ENCODE assay signal across 12 cellular contexts in genomic region chr1:21340230-21340564, GRCh38. TPM values are rescaled to one million over a fixed set of nuclear protein-coding genes. Genes with fewer than 3 reads are reported as not detected.
DNase-seq lines count a peak whose midpoint lies in the region; ATAC-seq and TF ChIP-seq lines count a peak whose summit lies in the region.
"Had no signal": no experiment of that assay in that cellular context is flagged by ENCODE, and none has a peak within 500 bp of the region (broad histone marks: within the 10 kb centered on the region; RNA-seq: fewer than 3 reads in every experiment).

No MANE protein-coding gene starts in this region.

- H3K4me3 ChIP-seq in coronary artery = peak overlapping the region; percentile 18
- no peak overlapping the region for H3K4me3 ChIP-seq in prostate gland

- no peaks in the 10 kb centered on the region for H3K9me3 ChIP-seq in prostate gland

- TF ChIP-seq CTCF in coronary artery (IDR thresholded peaks at IDR 0.05) (no peak), prostate gland (IDR thresholded peaks at IDR 0.05) (no peak)

- intact Hi-C loops in prostate gland (cut with DNase I) = loop anchor here (5.0 kb wide), 1 partner anchor 78 kb away; no protein-coding TSS in a partner anchor

- H3K36me3 ChIP-seq in prostate gland = no peaks in the 10 kb centered on the region

- peaks cover 69% of the 10 kb centered on the region for H3K4me1 ChIP-seq in prostate gland (replicated peaks)

- no peaks in the 10 kb centered on the region for H3K27me3 ChIP-seq in prostate gland (replicated peaks; ENCODE audit: insufficient read depth)

- peak overlapping the region; percentile 93 to 99 for H3K27ac ChIP-seq in coronary artery
- peak overlapping the region; percentile 87 to 92 for H3K27ac ChIP-seq in prostate gland

- TF ChIP-seq POLR2A in prostate gland (IDR thresholded peaks at IDR 0.05) = no peak

- ATAC-seq in HG03196 (IDR thresholded peaks at IDR 0.05; ENCODE audit: unreplicated experiment) = no peak

- whole genome bisulfite sequencing in prostate gland = 61% methylated on average over 5 of the region's 5 CpGs

- DNase-seq in COR-L47 (lab: John Stamatoyannopoulos, UW) (peak; percentile 59), M059J (ENCODE audit: low read depth) (peak; percentile 42), coronary artery (ENCODE audit: low spot score) (no peak), prostate gland (ENCODE audit: low spot score) (peak; percentile 83), dermis blood vessel endothelial cell (no peak), AG08396 (ENCODE audit: low spot score) (no peak)
- DNase-seq in activated CD8-positive, alpha-beta memory T cell treated with anti-CD3 and anti-CD28 coated beads, Interleukin-2, amount 50 U/mL, for 4 hours = no peak
- DNase-seq: GDM1; GOT3; NCI-H2081 treated with DMSO at 0.1 percent for 48 hours; stimulated activated CD4-positive, alpha-beta T cell treated with anti-CD3 and anti-CD28 coated beads, Interleukin-12 subunit alpha, Interleukin-12 subunit beta, amount 100 ng/mL, for 4 hours had no signal

RNA-seq across cellular contexts. Expression of gene ECE1, which starts 49.9 kb away (rescaled TPM):
- total RNA-seq in M059J (2014; rRNA removed; shearing (Covaris generic)) = 88.5 and 125 TPM in 2 replicates
- total RNA-seq in prostate gland = 100 to 1,000 TPM; 113 to 146 TPM
- total RNA-seq in dermis blood vessel endothelial cell = 223 and 442 TPM in 2 replicates

Comparison
In these comparisons a context has a peak if more than half of its experiments do, and no peak if none do; other contexts are left out.
1. DNase-seq: peak in COR-L47 (single experiment), M059J (single experiment) and prostate gland (single experiment); none in coronary artery (single experiment), activated CD8-positive, alpha-beta memory T cell treated with anti-CD3 and anti-CD28 coated beads, Interleukin-2, amount 50 U/mL, for 4 hours (single experiment), dermis blood vessel endothelial cell (single experiment) and AG08396 (single experiment).